8 cellular contexts compared by ENCODE assay signal in genomic region chr6:96391776-96392175, GRCh38.
A peak's percentile ranks its signal among the peaks of the same experiment; 100 is the strongest.
DNase-seq lines count a peak whose midpoint lies in the region; ATAC-seq, FAIRE-seq and TF ChIP-seq lines count a peak whose summit lies in the region.

No MANE protein-coding gene starts in this region.

- TF ChIP-seq CTCF in PC-9 (conservative IDR thresholded peaks at IDR 0.05) (no peak), tibial nerve (IDR thresholded peaks at IDR 0.05) (no peak)

- H3K4me1 ChIP-seq in PC-9 (replicated peaks; ENCODE audit: insufficient read depth): no peaks in the 10 kb centered on the region
- H3K4me1 ChIP-seq in tibial nerve: peaks cover 0 to 7% (median 0%) of the 10 kb centered on the region in 4 donors

- no peak for TF ChIP-seq EP300 in tibial nerve (IDR thresholded peaks at IDR 0.05)

- H3K4me3 ChIP-seq in PC-9 (no peak overlapping the region), tibial nerve (no peak overlapping the region)

- H3K9me2 ChIP-seq in PC-9 (ENCODE audit: insufficient read depth): no peaks in the 10 kb centered on the region

- no peak overlapping the region for H3K4me2 ChIP-seq in PC-9

- intact Hi-C loops in PC-9 (cut with micrococcal nuclease; ENCODE audit: unreplicated experiment): loop anchor here (10.0 kb wide), 2 partner anchors 133 to 503 kb away; partner anchors contain the start of genes NDUFAF4 and UFL1

- DNase-seq in DMS53 (lab: John Stamatoyannopoulos, UW): peak; percentile 92
- DNase-seq in NCI-H69 (lab: John Stamatoyannopoulos, UW): peak; percentile 99
- DNase-seq in iPS DF 4.7 (ENCODE audit: extremely low read depth, low spot score): peak; percentile 53
- no peak for DNase-seq in PC-9
- DNase-seq in GM12892 (ENCODE audit: insufficient read length): no peak
- DNase-seq in tibial nerve (ENCODE audit: low spot score in 2 of 2): no peak
- no peak for DNase-seq in mesenteric fat pad (ENCODE audit: low spot score)

- H3K79me2 ChIP-seq in PC-9 (ENCODE audit: low read depth): no peaks in the 10 kb centered on the region

- ATAC-seq in HG03175 (IDR thresholded peaks at IDR 0.05; ENCODE audit: unreplicated experiment): peak; percentile 77

- H3K27ac ChIP-seq in PC-9 (no peak overlapping the region), tibial nerve (no peak overlapping the region)

- H3K9me3 ChIP-seq in PC-9 (ENCODE audit: insufficient read depth, low read depth): no peaks in the 10 kb centered on the region
- H3K9me3 ChIP-seq in tibial nerve: no peaks in the 10 kb centered on the region

- H3K36me3 ChIP-seq in PC-9 (ENCODE audit: low read depth) (no peaks in the 10 kb centered on the region), tibial nerve (no peaks in the 10 kb centered on the region)

- TF ChIP-seq POLR2A in GM12892 (IDR thresholded peaks at IDR 0.05; ENCODE audit: low read depth, low read length): no peak
- TF ChIP-seq POLR2A in tibial nerve (IDR thresholded peaks at IDR 0.05): no peak

- no peak for FAIRE-seq in GM12892 (lab: Jason Lieb, UNC)

- CTCF ChIA-PET in PC-9 (lab: Charles Lee): no interaction called here

- POLR2A ChIA-PET in PC-9 (lab: Charles Lee; ENCODE audit: unreplicated experiment): no interaction called here

- H2AFZ ChIP-seq in PC-9: no peak overlapping the region

- H3F3A ChIP-seq in PC-9 (ENCODE audit: insufficient read depth, low read depth): no peaks in the 10 kb centered on the region

- no peaks in the 10 kb centered on the region for H4K20me1 ChIP-seq in PC-9 (ENCODE audit: insufficient read depth)

- no peaks in the 10 kb centered on the region for H3K27me3 ChIP-seq in PC-9 (ENCODE audit: insufficient read depth, low read depth)
- H3K27me3 ChIP-seq in tibial nerve: no peaks in the 10 kb centered on the region

- WGBS in tibial nerve, 2 donors: 1 to 3% methylated on average over 8 of the region's 8 CpGs

- no TSS peak for BruUV-seq in PC-9 (replicated peaks; lab: Mats Ljungman, UMichigan)

Comparison
In these comparisons a context has a peak if more than half of its experiments do, and no peak if none do; other contexts are left out.
1. DNase-seq: peak in DMS53 (single experiment), NCI-H69 (single experiment) and iPS DF 4.7 (single experiment); none in PC-9 (0 of 2), GM12892 (single experiment), tibial nerve (0 of 2) and mesenteric fat pad (single experiment).